17 cellular contexts compared by ENCODE assay signal in genomic region chr9:121703014-121703734, GRCh38. TPM values are rescaled to one million over a fixed set of nuclear protein-coding genes. Genes with fewer than 3 reads are reported as not detected.
DNase-seq lines count a peak whose midpoint lies in the region; ATAC-seq and TF ChIP-seq lines count a peak whose summit lies in the region.
"Had no signal": no experiment of that assay in that cellular context is flagged by ENCODE, and none has a peak within 500 bp of the region (broad histone marks: within the 10 kb centered on the region; RNA-seq: fewer than 3 reads in every experiment).

No MANE protein-coding gene starts in this region.

- no TSS peak for BruUV-seq in A673 (replicated peaks; lab: Mats Ljungman, UMichigan)

- intact Hi-C loops in A673 (cut with micrococcal nuclease; ENCODE audit: unreplicated experiment) = no loop called here

- no peak for DNase-seq in A673 (ENCODE audit: low spot score)
- DNase-seq in fibroblast of pulmonary artery (ENCODE audit: low read depth) = no peak
- no peak for DNase-seq in NCI-H510A (lab: John Stamatoyannopoulos, UW)
- no peak for DNase-seq in NOMO-1 treated with DMSO at 0.1 percent for 48 hours (lab: John Stamatoyannopoulos, UW; ENCODE audit: unreplicated experiment)
- DNase-seq in globus pallidus (ENCODE audit: low spot score) = no peak
- DNase-seq: activated CD4-positive, alpha-beta T cell treated with anti-CD3 and anti-CD28 coated beads, Interleukin-2, amount 10 ng/mL, durations not matched to agents 24 days and 14 days; NCI-H2029 treated with DMSO at 0.1 percent for 48 hours; NCI-H774; SHP77; stimulated activated CD4-positive, alpha-beta T cell treated with anti-CD3 and anti-CD28 coated beads, Interleukin-4, amount 100 ng/mL, for 4 hours; T-helper 9 cell; transverse colon had no signal

- no peaks in the 10 kb centered on the region for H3K9me3 ChIP-seq in A673 (ENCODE audit: low read depth, low read length, poor library complexity, severe bottlenecking)
- H3K9me3 ChIP-seq: transverse colon had no signal

- peak; percentile 25; the same call in 1 of the 2 replicates for TF ChIP-seq CTCF in A673 (conservative IDR thresholded peaks at IDR 0.05; ENCODE audit: low read depth, low read length)
- 0 out of 3 replicates have a peak, but pooled peaks have one; percentile 19 for TF ChIP-seq CTCF in GM12872 (IDR thresholded peaks at IDR 0.05; ENCODE audit: insufficient read depth, low read depth, low read length)
- peak; percentile 50 for TF ChIP-seq CTCF in VCaP (conservative IDR thresholded peaks at IDR 0.05)
- peak; percentile 23 for TF ChIP-seq CTCF in fibroblast of pulmonary artery (IDR thresholded peaks at IDR 0.05; ENCODE audit: low read length, missing control alignments)

- CTCF ChIA-PET in A673 (lab: Charles Lee) = no interaction called here

- no peak for ATAC-seq in HG03469 (IDR thresholded peaks at IDR 0.05; ENCODE audit: unreplicated experiment)
- ATAC-seq: activated naive CD4-positive, alpha-beta T cell treated with anti-CD3 and anti-CD28 coated beads, Interleukin-2, amount 50 U/mL, for 72 hours had no signal

- no peak overlapping the region for H3K27ac ChIP-seq in A673 (ENCODE audit: low read depth, low read length, poor library complexity, severe bottlenecking)
- no peak overlapping the region for H3K27ac ChIP-seq in VCaP
- H3K27ac ChIP-seq: C4-2B, transverse colon had no signal

- peaks cover 10% of the 10 kb centered on the region for H3K4me1 ChIP-seq in A673 (ENCODE audit: insufficient read depth, low read length, poor library complexity, severe bottlenecking)

- H3K27me3 ChIP-seq in A673 (replicated peaks; ENCODE audit: insufficient read depth, low read depth, low read length, poor library complexity) = no peaks in the 10 kb centered on the region

- H3K36me3 ChIP-seq in A673 (ENCODE audit: insufficient read depth, low read length, poor library complexity, severe bottlenecking) = no peaks in the 10 kb centered on the region
- H3K36me3 ChIP-seq: transverse colon had no signal

- POLR2A ChIA-PET in A673 (lab: Charles Lee; ENCODE audit: low non-redundant PET) = no interaction called here

- H3K4me3 ChIP-seq in A673 (ENCODE audit: low read depth, low read length, poor library complexity, severe bottlenecking) (no peak overlapping the region), fibroblast of pulmonary artery (replicated peaks; ENCODE audit: low read depth, low read length) (no peak overlapping the region)
- H3K4me3 ChIP-seq: transverse colon had no signal

RNA-seq across cellular contexts. Expression of gene DAB2IP, which starts 51.7 kb away (rescaled TPM):
- 34.5 and 44.5 TPM in 2 replicates for total RNA-seq in A673 (2021)
- total RNA-seq: activated CD4-positive, alpha-beta T cell treated with anti-CD3 and anti-CD28 coated beads, Interleukin-2, amount 10 ng/mL, durations not matched to agents 24 days and 14 days had no signal
